Comparison of ENCODE assay signal across 17 cellular contexts in genomic region chr3:52155912-52156311, GRCh38. TPM values are rescaled to one million over a fixed set of nuclear protein-coding genes. Genes with fewer than 3 reads are reported as not detected.
DNase-seq lines count a peak whose midpoint lies in the region; ATAC-seq, FAIRE-seq and TF ChIP-seq lines count a peak whose summit lies in the region.
"Had no signal": no experiment of that assay in that cellular context is flagged by ENCODE, and none has a peak within 500 bp of the region (broad histone marks: within the 10 kb centered on the region; RNA-seq: fewer than 3 reads in every experiment).

No MANE protein-coding gene starts in this region.

- no peak overlapping the region for H3K4me3 ChIP-seq in kidney (ENCODE audit: low read length in 2 of 2)
- H3K4me3 ChIP-seq: suprapubic skin had no signal

- no peak for FAIRE-seq in kidney (lab: Jason Lieb, UNC)
- FAIRE-seq: frontal cortex had no signal

- H3K9me3 Mint-ChIP-seq in activated naive CD4-positive, alpha-beta T cell treated with anti-CD3 and anti-CD28 coated beads, Interleukin-2, amount 50 U/mL, for 24 hours, result no peaks in the 10 kb centered on the region
- no peaks in the 10 kb centered on the region for H3K9me3 Mint-ChIP-seq in activated B cell treated with CpG ODN at 0.5 μM for 24 hours
- no peaks in the 10 kb centered on the region for H3K9me3 Mint-ChIP-seq in immature natural killer cell
- no peaks in the 10 kb centered on the region for H3K9me3 Mint-ChIP-seq in stimulated activated naive CD8-positive, alpha-beta T cell treated with anti-CD3 and anti-CD28 coated beads, Interleukin-15, amount 100 ng/mL, for 72 hours

- peak overlapping the region; percentile 35 for H3K27ac Mint-ChIP-seq in activated naive CD4-positive, alpha-beta T cell treated with anti-CD3 and anti-CD28 coated beads, Interleukin-2, amount 50 U/mL, for 24 hours
- no peak overlapping the region for H3K27ac Mint-ChIP-seq in activated B cell treated with CpG ODN at 0.5 μM for 24 hours
- peak overlapping the region in 5 of 6 donors; percentile 17 to 69 (median 51) for H3K27ac Mint-ChIP-seq in immature natural killer cell
- no peak overlapping the region for H3K27ac Mint-ChIP-seq in stimulated activated naive CD8-positive, alpha-beta T cell treated with anti-CD3 and anti-CD28 coated beads, Interleukin-15, amount 100 ng/mL, for 72 hours

- intact Hi-C loops in activated B cell treated with CpG ODN at 0.5 μM for 24 hours (cut with micrococcal nuclease), result loop anchor here (10.0 kb wide), 1 partner anchor 379 kb away; the partner anchor contains the start of genes NT5DC2 and UQCC5
- intact Hi-C loops in kidney (cut with DNase I), result no loop called here

- POLR2A ChIA-PET in activated B cell treated with CpG ODN at 0.5 μM for 24 hours (lab: Charles Lee), result interaction anchor here (1.4 to 1.9 kb wide), 3 partner anchors 11 to 155 kb away, joined by 3 to 10 read pairs (median 5); no protein-coding TSS in a partner anchor

- ATAC-seq in activated B cell treated with CpG ODN at 0.5 μM for 24 hours (ENCODE audit: low read depth), result no peak
- ATAC-seq in stimulated activated naive CD8-positive, alpha-beta T cell treated with anti-CD3 and anti-CD28 coated beads, Interleukin-15, amount 100 ng/mL, for 72 hours, result no peak

- CTCF ChIA-PET in activated B cell treated with CpG ODN at 0.5 μM for 24 hours (lab: Charles Lee), result no interaction called here

- no peak overlapping the region for H3K27ac ChIP-seq in kidney (ENCODE audit: low read depth in 2 of 2, low read length in 2 of 2)

- H3K27me3 Mint-ChIP-seq in activated naive CD4-positive, alpha-beta T cell treated with anti-CD3 and anti-CD28 coated beads, Interleukin-2, amount 50 U/mL, for 24 hours, result no peaks in the 10 kb centered on the region
- H3K27me3 Mint-ChIP-seq in activated B cell treated with CpG ODN at 0.5 μM for 24 hours, result no peaks in the 10 kb centered on the region
- peaks cover 3 to 6% (median 4%) of the 10 kb centered on the region in 3 donors for H3K27me3 Mint-ChIP-seq in immature natural killer cell (ENCODE audit: low read depth in 3 of 3)
- H3K27me3 Mint-ChIP-seq in stimulated activated naive CD8-positive, alpha-beta T cell treated with anti-CD3 and anti-CD28 coated beads, Interleukin-15, amount 100 ng/mL, for 72 hours, result no peaks in the 10 kb centered on the region

- no peaks in the 10 kb centered on the region for H3K36me3 Mint-ChIP-seq in activated naive CD4-positive, alpha-beta T cell treated with anti-CD3 and anti-CD28 coated beads, Interleukin-2, amount 50 U/mL, for 24 hours
- H3K36me3 Mint-ChIP-seq in activated B cell treated with CpG ODN at 0.5 μM for 24 hours (ENCODE audit: low read depth) (peaks cover 2% of the 10 kb centered on the region), immature natural killer cell (no peaks in the 10 kb centered on the region)

- H3K9me3 ChIP-seq in kidney (ENCODE audit: control insufficient read depth in 1 of 2, low read length in 2 of 2), result no peaks in the 10 kb centered on the region
- H3K9me3 ChIP-seq: Peyer's patch, spleen, suprapubic skin had no signal

- TF ChIP-seq CTCF in activated B cell treated with CpG ODN at 0.5 μM for 24 hours (IDR thresholded peaks at IDR 0.05) (no peak), kidney (IDR thresholded peaks at IDR 0.05; ENCODE audit: borderline replicate concordance, extremely low read depth, insufficient read depth) (no peak)

- H3K4me3 Mint-ChIP-seq in activated naive CD4-positive, alpha-beta T cell treated with anti-CD3 and anti-CD28 coated beads, Interleukin-2, amount 50 U/mL, for 24 hours, result peak overlapping the region; percentile 64
- H3K4me3 Mint-ChIP-seq in activated B cell treated with CpG ODN at 0.5 μM for 24 hours (peak overlapping the region; percentile 44), immature natural killer cell (peak overlapping the region; percentile 58 to 99 (median 64))
- peak overlapping the region; percentile 66 to 97 for H3K4me3 Mint-ChIP-seq in stimulated activated naive CD8-positive, alpha-beta T cell treated with anti-CD3 and anti-CD28 coated beads, Interleukin-15, amount 100 ng/mL, for 72 hours

- H3K4me1 ChIP-seq in kidney (ENCODE audit: control insufficient read depth in 1 of 2, insufficient read depth in 1 of 2, low read depth in 1 of 2, low read length in 2 of 2), result peaks cover 0 to 8% of the 10 kb centered on the region in 2 donors

- no peak for DNase-seq in activated naive CD4-positive, alpha-beta T cell treated with anti-CD3 and anti-CD28 coated beads, Interleukin-2, amount 50 U/mL, for 16 hours
- DNase-seq in activated B cell treated with CpG ODN at 0.5 μM for 24 hours (no peak), immature natural killer cell (no peak), NK-92 (lab: John Stamatoyannopoulos, UW; ENCODE audit: unreplicated experiment) (no peak), kidney (no peak), NCI-H524 treated with DMSO at 0.1 percent for 48 hours (lab: John Stamatoyannopoulos, UW) (no peak)
- no peak for DNase-seq in stimulated activated naive CD8-positive, alpha-beta T cell treated with anti-CD3 and anti-CD28 coated beads, Interleukin-15, amount 100 ng/mL, for 72 hours
- DNase-seq: DMS53, Kasumi-1, mammary epithelial cell, NCI-H1436, NCI-H524, Peyer's patch had no signal

- H3K36me3 ChIP-seq in kidney (ENCODE audit: control insufficient read depth in 1 of 2, insufficient read depth in 2 of 2, low read length in 2 of 2), result no peaks in the 10 kb centered on the region
- H3K36me3 ChIP-seq: Peyer's patch, spleen, suprapubic skin had no signal

- no peak overlapping the region for H3K9ac ChIP-seq in kidney (ENCODE audit: low read length in 2 of 2)

- H3K4me1 Mint-ChIP-seq in activated naive CD4-positive, alpha-beta T cell treated with anti-CD3 and anti-CD28 coated beads, Interleukin-2, amount 50 U/mL, for 24 hours, result peaks cover 13% of the 10 kb centered on the region
- H3K4me1 Mint-ChIP-seq in activated B cell treated with CpG ODN at 0.5 μM for 24 hours, result peaks cover 13% of the 10 kb centered on the region
- H3K4me1 Mint-ChIP-seq in immature natural killer cell, result peaks cover 8 to 14% of the 10 kb centered on the region in 2 donors
- H3K4me1 Mint-ChIP-seq in stimulated activated naive CD8-positive, alpha-beta T cell treated with anti-CD3 and anti-CD28 coated beads, Interleukin-15, amount 100 ng/mL, for 72 hours, result peaks cover 29% of the 10 kb centered on the region

RNA-seq across cellular contexts. Expression of gene POC1A, which starts 1.7 kb away (rescaled TPM):
- 2.3 and 2.4 TPM in 2 replicates for total RNA-seq in activated B cell treated with CpG ODN at 0.5 μM for 24 hours
- polyA plus RNA-seq in immature natural killer cell, result 1 to 10 TPM in 2 of 3 donors, not detected in 1; 2.9 to 4.0 TPM
- 2.2 TPM for total RNA-seq in kidney
- 2.5 TPM for polyA plus RNA-seq in kidney (ENCODE audit: insufficient read depth, low read depth, low replicate concordance)

RNA-seq across cellular contexts. Expression of gene ALAS1, which starts 42.0 kb away (rescaled TPM):
- 25.9 and 27.6 TPM in 2 replicates for total RNA-seq in activated B cell treated with CpG ODN at 0.5 μM for 24 hours
- 10 to 100 TPM; 18.0 to 37.0 (median 27.4) TPM for polyA plus RNA-seq in immature natural killer cell
- total RNA-seq in kidney, result 42.8 TPM
- 77.2 TPM for polyA plus RNA-seq in kidney (ENCODE audit: insufficient read depth, low read depth, low replicate concordance)

Comparison
In these comparisons a context has a peak if more than half of its experiments do, and no peak if none do; other contexts are left out.
1. H3K27ac Mint-ChIP-seq: peak in activated naive CD4-positive, alpha-beta T cell treated with anti-CD3 and anti-CD28 coated beads, Interleukin-2, amount 50 U/mL, for 24 hours (single experiment) and immature natural killer cell (5 of 6); none in activated B cell treated with CpG ODN at 0.5 μM for 24 hours (single experiment) and stimulated activated naive CD8-positive, alpha-beta T cell treated with anti-CD3 and anti-CD28 coated beads, Interleukin-15, amount 100 ng/mL, for 72 hours (0 of 2).
2. Peak in every context shown above with its lines, with median percentiles within 50 percentile points of each other: H3K4me3 Mint-ChIP-seq.